18 cellular contexts compared by ENCODE assay signal in the genomic region with DNA sequence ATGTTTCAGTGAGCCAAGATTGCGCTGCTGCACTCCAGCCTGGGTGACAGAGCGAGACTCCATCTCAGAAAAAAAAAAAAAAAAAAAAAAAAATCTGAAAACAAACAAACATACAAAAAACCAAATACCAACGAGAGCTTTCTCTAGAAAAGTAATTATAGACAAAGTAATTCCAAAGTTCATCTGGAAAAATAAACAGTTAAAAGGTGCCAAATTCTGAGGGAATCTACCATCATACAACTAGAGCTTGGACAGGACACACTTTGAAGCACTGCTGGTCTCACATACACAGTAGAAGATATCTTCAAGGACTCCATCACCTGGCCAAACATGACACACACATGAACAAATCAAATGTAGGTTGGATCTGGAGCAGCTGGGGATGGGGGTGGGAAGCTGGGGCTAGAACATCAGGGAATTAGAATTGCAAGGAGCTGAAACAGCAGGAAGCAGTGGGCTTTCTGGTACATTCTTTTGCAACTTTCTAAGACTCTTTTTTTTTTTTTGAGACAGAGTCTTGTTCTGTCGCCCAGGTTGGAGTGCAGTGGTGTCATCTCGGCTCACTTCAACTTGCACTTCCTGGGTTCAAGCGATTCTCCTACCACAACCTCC. TPM values are rescaled to one million over a fixed set of nuclear protein-coding genes. Genes with fewer than 3 reads are reported as not detected.
DNase-seq lines count a peak whose midpoint lies in the region; ATAC-seq and TF ChIP-seq lines count a peak whose summit lies in the region.
"Had no signal": no experiment of that assay in that cellular context is flagged by ENCODE, and none has a peak within 500 bp of the region (broad histone marks: within the 10 kb centered on the region; RNA-seq: fewer than 3 reads in every experiment).

No MANE protein-coding gene starts in this region.

- no peaks in the 10 kb centered on the region for H3K9me2 ChIP-seq in GM23248 (ENCODE audit: insufficient read depth)

- H3F3A ChIP-seq in GM23248 (ENCODE audit: insufficient read depth): peaks cover 17% of the 10 kb centered on the region; the same call in 1 of the 2 replicates

- no peaks in the 10 kb centered on the region for H4K20me1 ChIP-seq in GM23248 (ENCODE audit: insufficient read depth)

- no peaks in the 10 kb centered on the region for H3K27me3 ChIP-seq in right lobe of liver
- no peaks in the 10 kb centered on the region for H3K27me3 ChIP-seq in GM23248 (replicated peaks; ENCODE audit: insufficient read depth)
- H3K27me3 ChIP-seq: BE2C had no signal

- intact Hi-C loops in right lobe of liver (cut with DNase I): loop anchor here in 1 of 2 donors (10.0 kb wide), 1 partner anchor 61 kb away; no protein-coding TSS in a partner anchor

- peaks cover 0 to 10% (median 2%) of the 10 kb centered on the region in 4 donors for H3K4me1 ChIP-seq in right lobe of liver
- H3K4me1 ChIP-seq in GM23248 (ENCODE audit: insufficient read depth): peaks cover 14% of the 10 kb centered on the region
- H3K4me1 ChIP-seq: BE2C had no signal

- DNase-seq in choroid plexus epithelial cell (ENCODE audit: low read depth) (peak; percentile 58), right lobe of liver (no peak), renal cortical epithelial cell (ENCODE audit: low read depth) (peak; percentile 23), GM23248 (no peak), caudate nucleus (lab: John Stamatoyannopoulos, UW) (no peak)
- DNase-seq in stimulated activated CD4-positive, alpha-beta T cell treated with anti-CD3 and anti-CD28 coated beads, Interleukin-2, amount 100 ng/mL, for 48 hours: no peak
- DNase-seq: ACHN; BE2C; C1 segment of cervical spinal cord; CD4-positive, CD25-positive, alpha-beta regulatory T cell; CD8-positive, alpha-beta memory T cell; COR-L47; DMS 273 treated with DMSO at 0.1 percent for 48 hours; DMS53; DND-41; EL; H9 had no signal

- H3K9ac ChIP-seq in GM23248: no peak overlapping the region

- H3K4me3 ChIP-seq in choroid plexus epithelial cell (ENCODE audit: low read depth, low read length): no peak overlapping the region
- no peak overlapping the region for H3K4me3 ChIP-seq in right lobe of liver
- no peak overlapping the region for H3K4me3 ChIP-seq in GM23248
- H3K4me3 ChIP-seq: GM12878 had no signal

- TF ChIP-seq POLR2A in right lobe of liver (IDR thresholded peaks at IDR 0.05): no peak

- peak; percentile 63 to 73 (median 67) for ATAC-seq in right lobe of liver
- ATAC-seq: GM12878 had no signal

- WGBS in right lobe of liver (ENCODE audit: insufficient coverage, low coverage, low lambda C conversion rate, missing lambda C conversion rate): 44% methylated on average over 6 of the region's 6 CpGs
- 75 to 84% methylated on average over 6 of the region's 6 CpGs for WGBS in GM23248 (ENCODE audit: low coverage in 1 of 2, low lambda C conversion rate in 2 of 2, missing lambda C conversion rate in 2 of 2), 2 experiments

- TF ChIP-seq CTCF in choroid plexus epithelial cell (conservative IDR thresholded peaks at IDR 0.05; ENCODE audit: low read depth, low read length) (no peak), right lobe of liver (IDR thresholded peaks at IDR 0.05) (no peak)

- no peak overlapping the region for H3K4me2 ChIP-seq in GM23248 (ENCODE audit: unreplicated experiment)

- in situ Hi-C loops in GM23248 (cut with MboI): no loop called here

- H3K36me3 ChIP-seq in right lobe of liver (no peaks in the 10 kb centered on the region), GM23248 (ENCODE audit: low read depth) (no peaks in the 10 kb centered on the region)
- H3K36me3 ChIP-seq: BE2C had no signal

- no peaks in the 10 kb centered on the region for H3K9me3 ChIP-seq in right lobe of liver
- H3K9me3 ChIP-seq in GM23248 (ENCODE audit: low read depth): no peaks in the 10 kb centered on the region
- H3K9me3 ChIP-seq: BE2C had no signal

- H3K27ac ChIP-seq in right lobe of liver (no peak overlapping the region), GM23248 (no peak overlapping the region), caudate nucleus (ENCODE audit: low read depth, low read length) (no peak overlapping the region)

- H2AFZ ChIP-seq in GM23248: no peak overlapping the region

- H3K79me2 ChIP-seq in GM23248 (ENCODE audit: insufficient read depth): no peaks in the 10 kb centered on the region

RNA-seq across cellular contexts. Expression of a gene that starts 41.1 kb away (rescaled TPM):
- 100 to 1,000 TPM in 2 of 6 experiments, 10 to 100 TPM in 4; 32.0 to 183 (median 98.1) TPM for total RNA-seq in right lobe of liver
- 48.6 and 103 TPM in 2 replicates for total RNA-seq in renal cortical epithelial cell
- total RNA-seq in GM23248 (2014; rRNA removed; shearing (Covaris generic)): 1.3 and 5.2 TPM in 2 replicates
- polyA plus RNA-seq in GM23248 (2016; fragmentation: Nextera tagmentation; extraction: Ambion mirVana): 1.7 and 2.5 TPM in 2 replicates

Comparison
In these comparisons a context has a peak if more than half of its experiments do, and no peak if none do; other contexts are left out.
1. DNase-seq: peak in choroid plexus epithelial cell (single experiment) and renal cortical epithelial cell (single experiment); none in right lobe of liver (0 of 3), GM23248 (single experiment), caudate nucleus (0 of 61) and stimulated activated CD4-positive, alpha-beta T cell treated with anti-CD3 and anti-CD28 coated beads, Interleukin-2, amount 100 ng/mL, for 48 hours (0 of 2).